ENCODE assay signal across 22 cellular contexts in the genomic region with DNA sequence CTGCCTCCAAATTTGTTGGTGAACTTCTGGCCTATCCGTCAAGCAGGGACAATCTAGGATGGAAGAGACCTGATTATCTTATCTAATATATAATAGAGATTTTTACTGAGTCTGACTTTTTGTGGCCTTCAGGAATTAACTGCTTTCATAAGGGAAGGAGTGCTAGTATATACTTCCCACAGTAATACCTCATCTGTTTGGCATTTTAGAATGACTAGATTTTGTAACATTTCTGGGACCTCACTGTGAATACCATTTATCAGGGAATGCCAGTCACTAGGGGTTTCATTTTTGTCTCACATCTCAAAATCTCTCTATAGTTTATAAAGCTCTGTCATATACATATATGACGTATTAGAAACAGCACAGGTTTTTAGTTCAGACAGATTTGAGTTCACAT.
DNase-seq lines count a peak whose midpoint lies in the region; TF ChIP-seq lines count a peak whose summit lies in the region.
"Had no signal": no experiment of that assay in that cellular context is flagged by ENCODE, and none has a peak within 500 bp of the region (broad histone marks: within the 10 kb centered on the region; RNA-seq: fewer than 3 reads in every experiment).

No MANE protein-coding gene starts in this region.

- no peaks in the 10 kb centered on the region for H3K79me2 ChIP-seq in GM23248 (ENCODE audit: insufficient read depth)

- no peaks in the 10 kb centered on the region for H3F3A ChIP-seq in GM23248 (ENCODE audit: insufficient read depth)

- H3K9ac ChIP-seq in GM23248 (no peak overlapping the region), endodermal cell (ENCODE audit: extremely low read depth, low read length, poor library complexity, severe bottlenecking) (no peak overlapping the region)

- H3K4me3 Mint-ChIP-seq in endodermal cell, result no peak overlapping the region
- H3K4me3 Mint-ChIP-seq: CD4-positive, alpha-beta T cell; IgD-negative memory B cell had no signal

- H3K4me3 ChIP-seq in GM23248 (no peak overlapping the region), choroid plexus epithelial cell (ENCODE audit: low read depth, low read length) (no peak overlapping the region), endodermal cell (ENCODE audit: low read length) (no peak overlapping the region)
- H3K4me3 ChIP-seq: SJSA1 had no signal

- no peak for TF ChIP-seq CTCF in choroid plexus epithelial cell (conservative IDR thresholded peaks at IDR 0.05; ENCODE audit: low read depth, low read length)
- no peak for TF ChIP-seq CTCF in endodermal cell (conservative IDR thresholded peaks at IDR 0.05)

- in situ Hi-C loops in GM23248 (cut with MboI), result no loop called here

- H3K4me1 Mint-ChIP-seq in endodermal cell, result peaks cover 9% of the 10 kb centered on the region

- no peaks in the 10 kb centered on the region for H3K27me3 ChIP-seq in GM23248 (replicated peaks; ENCODE audit: insufficient read depth)
- peaks cover 5% of the 10 kb centered on the region for H3K27me3 ChIP-seq in endodermal cell (ENCODE audit: control insufficient read depth, insufficient read depth, low read length, poor library complexity, severe bottlenecking)
- H3K27me3 ChIP-seq: BE2C, SJSA1 had no signal

- H3K9me2 ChIP-seq in GM23248 (ENCODE audit: insufficient read depth), result no peaks in the 10 kb centered on the region

- H3K36me3 ChIP-seq in GM23248 (ENCODE audit: low read depth), result no peaks in the 10 kb centered on the region
- H3K36me3 ChIP-seq in endodermal cell (ENCODE audit: control insufficient read depth, insufficient read depth, low read length), result no peaks in the 10 kb centered on the region
- H3K36me3 ChIP-seq: BE2C, SJSA1 had no signal

- H3K27ac ChIP-seq in GM23248, result no peak overlapping the region
- H3K27ac ChIP-seq in endodermal cell (ENCODE audit: low read depth, low read length), result no peak overlapping the region
- H3K27ac ChIP-seq: 22Rv1, SJSA1 had no signal

- H3K4me1 ChIP-seq in GM23248 (ENCODE audit: insufficient read depth) (peaks cover 3% of the 10 kb centered on the region; the same call in 1 of the 2 replicates), endodermal cell (ENCODE audit: control insufficient read depth, insufficient read depth, low read length) (no peaks in the 10 kb centered on the region)
- H3K4me1 ChIP-seq: BE2C, SJSA1 had no signal

- H3K9me3 Mint-ChIP-seq in endodermal cell, result no peaks in the 10 kb centered on the region
- H3K9me3 Mint-ChIP-seq: CD4-positive, alpha-beta T cell; IgD-negative memory B cell had no signal

- peak; percentile 52 for DNase-seq in AG08396 (ENCODE audit: low spot score)
- peak; percentile 54 for DNase-seq in GM23248
- DNase-seq in choroid plexus epithelial cell (ENCODE audit: low read depth), result peak; percentile 24
- DNase-seq in iris pigment epithelial cell (ENCODE audit: low read depth), result peak; percentile 34
- DNase-seq in endodermal cell, result no peak
- no peak for DNase-seq in HT-29 (ENCODE audit: low spot score)
- DNase-seq in activated gamma-delta T cell treated with Interleukin-2 at 50 U/mL for 16 hours, result no peak
- no peak for DNase-seq in stimulated activated CD4-positive, alpha-beta T cell treated with anti-CD3 and anti-CD28 coated beads, Interleukin-2, amount 100 ng/mL, for 24 hours
- DNase-seq: BE2C; CD4-positive, alpha-beta T cell; DMS153; H7; Karpas-422; NCI-H1048; NCI-H1436 treated with DMSO at 0.1 percent for 48 hours; NCI-H2081; NCI-H2171 treated with DMSO at 0.1 percent for 48 hours; NCI-H446; NCI-H69 had no signal

- WGBS in GM23248 (ENCODE audit: low coverage in 1 of 2, low lambda C conversion rate in 2 of 2, missing lambda C conversion rate in 2 of 2), 2 experiments, result 0% methylated on average over 2 of the region's 2 CpGs
- WGBS in endodermal cell (ENCODE audit: insufficient coverage in 1 of 2, insufficient read length in 1 of 2), 2 experiments, result 40 to 55% methylated on average over 1 to 2 of the region's 2 CpGs

- no peaks in the 10 kb centered on the region for H3K9me3 ChIP-seq in GM23248 (ENCODE audit: low read depth)
- no peaks in the 10 kb centered on the region for H3K9me3 ChIP-seq in endodermal cell (ENCODE audit: control insufficient read depth, low read length)
- H3K9me3 ChIP-seq: BE2C, SJSA1 had no signal

- H3K36me3 Mint-ChIP-seq in endodermal cell (ENCODE audit: low read depth), result no peaks in the 10 kb centered on the region
- H3K36me3 Mint-ChIP-seq: IgD-negative memory B cell had no signal

- no peaks in the 10 kb centered on the region for H3K27me3 Mint-ChIP-seq in endodermal cell (ENCODE audit: insufficient read depth)
- H3K27me3 Mint-ChIP-seq: CD4-positive, alpha-beta T cell had no signal

- H3K4me2 ChIP-seq in GM23248 (ENCODE audit: unreplicated experiment), result no peak overlapping the region

- no peak overlapping the region for H3K27ac Mint-ChIP-seq in endodermal cell
- H3K27ac Mint-ChIP-seq: CD4-positive, alpha-beta T cell; IgD-negative memory B cell had no signal

- H2AFZ ChIP-seq in GM23248, result no peak overlapping the region

- H4K20me1 ChIP-seq in GM23248 (ENCODE audit: insufficient read depth), result no peaks in the 10 kb centered on the region

Comparison
In these comparisons a context has a peak if more than half of its experiments do, and no peak if none do; other contexts are left out.
1. DNase-seq: peak in AG08396 (single experiment), GM23248 (single experiment), choroid plexus epithelial cell (single experiment) and iris pigment epithelial cell (single experiment); none in endodermal cell (single experiment), HT-29 (single experiment), activated gamma-delta T cell treated with Interleukin-2 at 50 U/mL for 16 hours (single experiment) and stimulated activated CD4-positive, alpha-beta T cell treated with anti-CD3 and anti-CD28 coated beads, Interleukin-2, amount 100 ng/mL, for 24 hours (0 of 2).